In the genomic region with DNA sequence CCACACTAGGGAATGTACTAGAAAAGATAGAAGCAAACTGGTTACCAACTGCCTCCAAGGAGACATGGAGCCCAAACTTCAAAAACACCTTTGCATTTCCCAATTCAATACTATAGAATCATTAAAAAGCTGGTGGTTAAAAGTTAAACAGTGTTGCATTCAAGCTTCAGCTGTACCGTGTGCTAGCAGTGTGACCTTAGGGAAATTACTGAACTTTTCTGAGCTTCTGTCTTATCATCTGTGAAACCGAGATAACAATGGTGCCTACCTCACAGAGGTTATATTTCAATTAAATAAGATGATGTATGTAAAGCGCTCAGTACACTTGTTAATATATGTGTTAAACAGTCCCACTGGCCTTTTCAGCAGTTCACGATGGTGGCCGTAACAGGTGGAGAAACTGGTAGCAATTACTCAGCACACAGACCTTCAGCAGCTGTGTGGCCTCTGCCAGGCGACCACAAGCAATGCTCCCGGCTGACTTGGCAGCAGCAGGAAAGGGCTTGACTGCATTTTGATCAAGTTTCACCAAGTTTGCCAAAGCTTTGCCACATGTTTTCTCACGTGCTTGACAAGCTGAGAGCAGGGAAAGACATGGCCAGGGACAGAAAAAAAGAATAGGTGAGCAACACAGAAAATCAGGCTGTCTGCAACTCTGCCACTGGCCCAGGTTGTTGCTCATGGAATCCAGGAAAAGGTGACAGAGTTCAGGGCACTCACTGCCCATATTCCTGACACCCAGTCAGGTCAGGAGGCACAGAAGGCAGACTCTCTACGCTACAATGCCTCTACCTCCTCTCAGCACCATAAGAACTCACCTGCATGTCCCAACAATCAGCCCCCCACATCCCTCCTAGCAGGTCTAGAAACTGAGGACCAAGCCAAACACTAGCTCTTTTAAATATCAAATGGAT, we compare ENCODE assay signal across 11 cellular contexts.
DNase-seq lines count a peak whose midpoint lies in the region; ATAC-seq, FAIRE-seq and TF ChIP-seq lines count a peak whose summit lies in the region.
"Had no signal": no experiment of that assay in that cellular context is flagged by ENCODE, and none has a peak within 500 bp of the region (broad histone marks: within the 10 kb centered on the region; RNA-seq: fewer than 3 reads in every experiment).

No MANE protein-coding gene starts in this region.

- TF ChIP-seq EP300 in SK-N-SH (IDR thresholded peaks at IDR 0.05; ENCODE audit: borderline replicate concordance in 1 of 2, low read depth in 1 of 2, low read length in 1 of 2) = no peak

- DNase-seq in GM18507 (ENCODE audit: extremely low spot score, insufficient read length, low read depth) (peak; percentile 14), NCI-H2029 treated with DMSO at 0.1 percent for 48 hours (lab: John Stamatoyannopoulos, UW) (peak; percentile 30), kidney tubule cell (ENCODE audit: low spot score) (peak; percentile 76), HuH-7.5 (ENCODE audit: low spot score) (no peak), SK-N-SH (no peak), ACHN (no peak), GM19238 (ENCODE audit: insufficient read length, low spot score) (no peak)
- DNase-seq: C1 segment of cervical spinal cord, T-helper 17 cell had no signal

- H4K20me1 ChIP-seq in SK-N-SH (ENCODE audit: insufficient read depth) = no peaks in the 10 kb centered on the region

- no peak overlapping the region for H3K9ac ChIP-seq in SK-N-SH

- no peaks in the 10 kb centered on the region for H3K79me2 ChIP-seq in SK-N-SH (ENCODE audit: insufficient read depth)

- H3K36me3 ChIP-seq in SK-N-SH (replicated peaks in 1 of 2; ENCODE audit: control insufficient read depth in 1 of 2, insufficient read depth in 2 of 2, low read length in 1 of 2) = no peaks in the 10 kb centered on the region

- 3% methylated on average over 9 of the region's 9 CpGs for WGBS in SK-N-SH (ENCODE audit: low lambda C conversion rate)

- POLR2A ChIA-PET in SK-N-SH (lab: Yijun Ruan, JAX) = no interaction called here

- CTCF ChIA-PET in SK-N-SH (lab: Yijun Ruan, JAX) = interaction anchor here (0.5 to 2.3 kb wide), 2 partner anchors 11 to 495 kb away, joined by 3 to 5 read pairs; no protein-coding TSS in a partner anchor

- FAIRE-seq in GM18507 (lab: Jason Lieb, UNC) = peak; percentile 70

- H3F3A ChIP-seq in SK-N-SH (replicated peaks; ENCODE audit: insufficient read depth) = no peaks in the 10 kb centered on the region

- H3K4me2 ChIP-seq in SK-N-SH = no peak overlapping the region

- TF ChIP-seq RAD21 in SK-N-SH (IDR thresholded peaks at IDR 0.05; ENCODE audit: low read length) = no peak

- H3K4me3 ChIP-seq in SK-N-SH (ENCODE audit: low read depth in 2 of 2, low read length in 1 of 2) = no peak overlapping the region

- peak; percentile 36 for ATAC-seq in HG02610 (IDR thresholded peaks at IDR 0.05; ENCODE audit: unreplicated experiment)
- ATAC-seq: left lobe of liver, T-helper 17 cell had no signal

- H3K9me2 ChIP-seq in SK-N-SH = no peaks in the 10 kb centered on the region

- H3K9me3 ChIP-seq in SK-N-SH = no peaks in the 10 kb centered on the region

- no peaks in the 10 kb centered on the region for H3K27me3 ChIP-seq in SK-N-SH (ENCODE audit: insufficient read depth)

- in situ Hi-C loops in ACHN (cut with HindIII; ENCODE audit: low pct_ligation_motif_present, low pct_unique_long_range_greater_than_20kb, low sequenced_read_pairs) = no loop called here

- no peak overlapping the region for H2AFZ ChIP-seq in SK-N-SH (ENCODE audit: low read depth)

- no peak overlapping the region for H3K27ac ChIP-seq in SK-N-SH (ENCODE audit: low read depth in 2 of 2, low read length in 1 of 2)

- H3K4me1 ChIP-seq in SK-N-SH (ENCODE audit: control insufficient read depth in 1 of 2, insufficient read depth in 2 of 2, low read depth in 1 of 2, low read length in 1 of 2) = no peaks in the 10 kb centered on the region

- no peak for TF ChIP-seq CTCF in SK-N-SH (IDR thresholded peaks at IDR 0.05)

TF ChIP-seq in SK-N-SH, 30 proteins besides CTCF, POLR2A, EP300 and RAD21:
- TF ChIP-seq POLR2AphosphoS5 (IDR thresholded peaks at IDR 0.05; ENCODE audit: low read depth, low read length) (no peak), TAF1 (IDR thresholded peaks at IDR 0.05; ENCODE audit: borderline replicate concordance, low read depth, low read length) (no peak), ELF1 (IDR thresholded peaks at IDR 0.05) (no peak), NFIC (IDR thresholded peaks at IDR 0.05; ENCODE audit: borderline replicate concordance) (no peak)
- TF ChIP-seq, protein P1, sequence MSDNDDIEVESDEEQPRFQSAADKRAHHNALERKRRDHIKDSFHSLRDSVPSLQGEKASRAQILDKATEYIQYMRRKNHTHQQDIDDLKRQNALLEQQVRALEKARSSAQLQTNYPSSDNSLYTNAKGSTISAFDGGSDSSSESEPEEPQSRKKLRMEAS (IDR thresholded peaks at IDR 0.05; ENCODE audit: low read depth) = no peak

Comparison
In these comparisons a context has a peak if more than half of its experiments do, and no peak if none do; other contexts are left out.
1. DNase-seq: peak in GM18507 (single experiment), NCI-H2029 treated with DMSO at 0.1 percent for 48 hours (single experiment) and kidney tubule cell (single experiment); none in HuH-7.5 (single experiment), SK-N-SH (single experiment), ACHN (single experiment) and GM19238 (single experiment).